8 cellular contexts compared by ENCODE assay signal in genomic region chr3:16512435-16513140, GRCh38. TPM values are rescaled to one million over a fixed set of nuclear protein-coding genes. Genes with fewer than 3 reads are reported as not detected.
DNase-seq lines count a peak whose midpoint lies in the region; ATAC-seq lines count a peak whose summit lies in the region.

No MANE protein-coding gene starts in this region.

- no peak overlapping the region for H2BK5ac ChIP-seq in mesendoderm (ENCODE audit: low read length)

- H3K27me3 Mint-ChIP-seq in activated CD4-positive, alpha-beta T cell treated with anti-CD3 and anti-CD28 coated beads for 36 hours = no peaks in the 10 kb centered on the region

- H3K79me2 ChIP-seq in mesendoderm (ENCODE audit: control insufficient read depth, insufficient read depth, low read length) = no peaks in the 10 kb centered on the region

- H3K36me3 Mint-ChIP-seq in activated CD4-positive, alpha-beta T cell treated with anti-CD3 and anti-CD28 coated beads for 36 hours (ENCODE audit: low read depth) = peaks cover 34% of the 10 kb centered on the region

- CTCF ChIA-PET in activated CD4-positive, alpha-beta T cell treated with anti-CD3 and anti-CD28 coated beads for 36 hours (lab: Charles Lee) = interaction anchor here (0.7 to 1.9 kb wide), 18 partner anchors 9 to 1302 kb away, joined by 3 to 11 read pairs (median 4); partner anchors contain the start of genes DPH3 and OXNAD1

- no peaks in the 10 kb centered on the region for H3K79me1 ChIP-seq in mesendoderm (ENCODE audit: low read length)

- H3K4me3 ChIP-seq in duodenal mucosa (ENCODE audit: low read depth in 1 of 2, low read length in 2 of 2) (peak overlapping the region; percentile 79 to 82), mesendoderm (ENCODE audit: low read length) (peak overlapping the region; percentile 40)

- peak overlapping the region; percentile 99 for H3K4me3 Mint-ChIP-seq in activated CD4-positive, alpha-beta T cell treated with anti-CD3 and anti-CD28 coated beads for 36 hours

- H3K36me3 ChIP-seq in duodenal mucosa (ENCODE audit: control insufficient read depth in 1 of 2, insufficient read depth in 2 of 2, low read length in 2 of 2) (no peaks in the 10 kb centered on the region), mesendoderm (ENCODE audit: control insufficient read depth, insufficient read depth, low read length) (no peaks in the 10 kb centered on the region)

- no peaks in the 10 kb centered on the region for H3K9me3 Mint-ChIP-seq in activated CD4-positive, alpha-beta T cell treated with anti-CD3 and anti-CD28 coated beads for 36 hours (ENCODE audit: low read depth)

- H3K18ac ChIP-seq in mesendoderm (ENCODE audit: low read length) = no peak overlapping the region

- H2AK5ac ChIP-seq in mesendoderm (ENCODE audit: low read length) = no peak overlapping the region

- peak; percentile 14 for ATAC-seq in GM19328 (IDR thresholded peaks at IDR 0.05; ENCODE audit: unreplicated experiment)
- ATAC-seq in HG03521 (IDR thresholded peaks at IDR 0.05; ENCODE audit: unreplicated experiment) = peak; percentile 11
- ATAC-seq in activated CD4-positive, alpha-beta T cell treated with anti-CD3 and anti-CD28 coated beads for 36 hours = peak; percentile 33
- ATAC-seq in GM18519 (IDR thresholded peaks at IDR 0.05; ENCODE audit: low FRiP score, unreplicated experiment) = no peak

- H3K9ac ChIP-seq in duodenal mucosa (ENCODE audit: low read depth in 1 of 2, low read length in 2 of 2) (peak overlapping the region; percentile 64 to 73), mesendoderm (ENCODE audit: low read length) (peak overlapping the region; percentile 56)

- POLR2A ChIA-PET in activated CD4-positive, alpha-beta T cell treated with anti-CD3 and anti-CD28 coated beads for 36 hours (lab: Charles Lee) = interaction anchor here (0.6 to 3.0 kb wide), 11 partner anchors 9 to 308 kb away, joined by 3 to 28 read pairs (median 4); partner anchors contain the start of genes DPH3 and OXNAD1

- peaks cover 13 to 28% of the 10 kb centered on the region in 2 donors for H3K4me1 ChIP-seq in duodenal mucosa (ENCODE audit: control insufficient read depth in 1 of 2, insufficient read depth in 2 of 2, low read length in 2 of 2)
- no peaks in the 10 kb centered on the region for H3K4me1 ChIP-seq in mesendoderm (ENCODE audit: control insufficient read depth, low read depth, low read length)

- intact Hi-C loops in activated CD4-positive, alpha-beta T cell treated with anti-CD3 and anti-CD28 coated beads for 36 hours (cut with DNase I, micrococcal nuclease) = loop anchor here (1.0 to 5.0 kb wide), 13 partner anchors 9 to 1150 kb away; partner anchors contain the start of genes OXNAD1 (in 2 of the 2), BTD (in 1 of the 2), DPH3 (in 1 of the 2) and HACL1 (in 1 of the 2)

- H4K5ac ChIP-seq in mesendoderm (ENCODE audit: low read length) = no peak overlapping the region

- peak overlapping the region; percentile 73 for H3K56ac ChIP-seq in mesendoderm (ENCODE audit: low read length)

- H3K4me2 ChIP-seq in mesendoderm (ENCODE audit: low read length) = peak overlapping the region; percentile 88

- peak; percentile 66 for DNase-seq in AG20443 (ENCODE audit: low spot score)
- DNase-seq in activated CD4-positive, alpha-beta T cell treated with anti-CD3 and anti-CD28 coated beads for 36 hours = peak; percentile 75
- DNase-seq in mesendoderm = peak; percentile 17
- DNase-seq in stimulated activated naive CD4-positive, alpha-beta T cell (lab: John Stamatoyannopoulos, UW) = peak; percentile 21 to 75 (median 36)

- H3K27me3 ChIP-seq in duodenal mucosa (ENCODE audit: control insufficient read depth in 1 of 2, insufficient read depth in 2 of 2, low read length in 2 of 2) = peaks cover 7 to 12% of the 10 kb centered on the region in 2 donors
- peaks cover 6% of the 10 kb centered on the region for H3K27me3 ChIP-seq in mesendoderm (ENCODE audit: insufficient read depth, low read length, poor library complexity)

- no peak overlapping the region for H2BK15ac ChIP-seq in mesendoderm (replicated peaks; ENCODE audit: low read depth)

- H3K4me1 Mint-ChIP-seq in activated CD4-positive, alpha-beta T cell treated with anti-CD3 and anti-CD28 coated beads for 36 hours = peaks cover 72% of the 10 kb centered on the region

- peak overlapping the region; percentile 88 for H3K27ac Mint-ChIP-seq in activated CD4-positive, alpha-beta T cell treated with anti-CD3 and anti-CD28 coated beads for 36 hours

- no peak overlapping the region for H3K23ac ChIP-seq in mesendoderm (ENCODE audit: low read length)

- no peaks in the 10 kb centered on the region for H3K9me3 ChIP-seq in duodenal mucosa (ENCODE audit: control insufficient read depth in 1 of 2, low read length in 2 of 2)

- no peak overlapping the region for H4K8ac ChIP-seq in mesendoderm (ENCODE audit: low read depth, low read length)

- no CpG with 5 or more reads among the region's 37 CpGs for WGBS in mesendoderm (ENCODE audit: extremely low coverage, insufficient coverage, low lambda C conversion rate)

- H3K4ac ChIP-seq in mesendoderm (ENCODE audit: low read depth, low read length) = no peak overlapping the region

- H3K27ac ChIP-seq in duodenal mucosa (ENCODE audit: low read depth, low read length) = peak overlapping the region; percentile 72
- no peak overlapping the region for H3K27ac ChIP-seq in mesendoderm (ENCODE audit: low read depth, low read length)

- no peak overlapping the region for H2BK120ac ChIP-seq in mesendoderm (ENCODE audit: low read depth, low read length)

RNA-seq across cellular contexts. Expression of gene RFTN1, which starts 0.9 kb away (rescaled TPM):
- total RNA-seq in activated CD4-positive, alpha-beta T cell treated with anti-CD3 and anti-CD28 coated beads for 36 hours = 100 to 1,000 TPM; 101 to 113 TPM
- polyA plus RNA-seq in mesendoderm (2013, experiment 1 of 2) = 6.8 TPM
- polyA plus RNA-seq in mesendoderm (2013, experiment 2 of 2) = 7.0 TPM

Comparison
In these comparisons a context has a peak if more than half of its experiments do, and no peak if none do; other contexts are left out.
1. DNase-seq: peak in every context shown above with its lines; median percentile 75 in activated CD4-positive, alpha-beta T cell treated with anti-CD3 and anti-CD28 coated beads for 36 hours; 66 in AG20443; 36 in stimulated activated naive CD4-positive, alpha-beta T cell; 17 in mesendoderm.